Comparison of ENCODE assay signal across 8 cellular contexts in the genomic region with DNA sequence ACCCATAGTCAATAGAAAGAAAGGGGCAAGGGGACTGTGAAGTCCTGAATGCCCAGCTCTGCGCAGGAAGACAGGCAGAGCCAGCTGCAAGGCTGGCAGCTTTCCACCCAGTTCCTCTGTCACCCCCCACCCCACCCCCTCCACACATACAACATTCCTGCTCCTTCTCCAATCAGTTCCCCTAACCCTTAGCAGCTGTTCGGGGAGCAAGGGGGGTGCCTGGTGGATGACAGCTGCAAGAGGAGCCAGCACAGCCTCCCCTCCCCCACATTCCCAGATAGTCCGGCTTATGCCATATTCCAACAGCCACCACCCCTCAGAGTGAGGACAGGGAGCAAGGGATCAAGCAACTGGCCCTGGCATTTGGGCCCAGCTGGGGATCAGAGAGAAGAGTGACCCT. TPM values are rescaled to one million over a fixed set of nuclear protein-coding genes. Genes with fewer than 3 reads are reported as not detected.
DNase-seq lines count a peak whose midpoint lies in the region; ATAC-seq, FAIRE-seq and TF ChIP-seq lines count a peak whose summit lies in the region.
"Had no signal": no experiment of that assay in that cellular context is flagged by ENCODE, and none has a peak within 500 bp of the region (broad histone marks: within the 10 kb centered on the region; RNA-seq: fewer than 3 reads in every experiment).

No MANE protein-coding gene starts in this region.

- no peaks in the 10 kb centered on the region for H3K27me3 Mint-ChIP-seq in activated T-helper 2 cell treated with anti-CD3 and anti-CD28 coated beads, Interferon-gamma antibody, Interleukin-2, Interleukin-4, amounts not matched to agents 10 μg/mL and 5 μg/mL and 100 μg/mL, durations not matched to agents 14 hours and 24 hours and 36 hours (ENCODE audit: low read depth)

- H3K4me3 ChIP-seq in right cardiac atrium (ENCODE audit: low read length) (no peak overlapping the region), skin epidermis (no peak overlapping the region), kidney (ENCODE audit: low read length in 2 of 2) (no peak overlapping the region)

- FAIRE-seq in kidney (lab: Jason Lieb, UNC) = no peak

- peaks cover 62% of the 10 kb centered on the region for H3K4me1 Mint-ChIP-seq in activated T-helper 2 cell treated with anti-CD3 and anti-CD28 coated beads, Interferon-gamma antibody, Interleukin-2, Interleukin-4, amounts not matched to agents 10 μg/mL and 5 μg/mL and 100 μg/mL, durations not matched to agents 14 hours and 24 hours and 36 hours (ENCODE audit: low read depth)

- H3K9ac ChIP-seq in kidney (ENCODE audit: low read length in 2 of 2) = peak overlapping the region in 1 of 2 donors; percentile 55

- TF ChIP-seq CTCF in kidney (IDR thresholded peaks at IDR 0.05; ENCODE audit: borderline replicate concordance, extremely low read depth, insufficient read depth) = no peak

- H3K9me3 Mint-ChIP-seq in activated T-helper 2 cell treated with anti-CD3 and anti-CD28 coated beads, Interferon-gamma antibody, Interleukin-2, Interleukin-4, amounts not matched to agents 10 μg/mL and 5 μg/mL and 100 μg/mL, durations not matched to agents 14 hours and 24 hours and 36 hours = no peaks in the 10 kb centered on the region

- ATAC-seq in right cardiac atrium = peak; percentile 6 to 10
- ATAC-seq in GM19463 (IDR thresholded peaks at IDR 0.05; ENCODE audit: unreplicated experiment) = no peak

- H3K27ac ChIP-seq in right cardiac atrium (ENCODE audit: low read length) (peak overlapping the region; percentile 78), skin epidermis (peak overlapping the region in 19 of 21 experiments; percentile 9 to 83 (median 69)), kidney (ENCODE audit: low read depth in 2 of 2, low read length in 2 of 2) (peak overlapping the region in 1 of 2 donors; percentile 86)

- H3K36me3 ChIP-seq in kidney (ENCODE audit: control insufficient read depth in 1 of 2, insufficient read depth in 2 of 2, low read length in 2 of 2) = peaks cover 3 to 4% of the 10 kb centered on the region in 2 donors

- H3K9me3 ChIP-seq in right cardiac atrium (ENCODE audit: control insufficient read depth, low read length) (no peaks in the 10 kb centered on the region), kidney (ENCODE audit: control insufficient read depth in 1 of 2, low read length in 2 of 2) (no peaks in the 10 kb centered on the region)

- peak overlapping the region; percentile 84 for H3K27ac Mint-ChIP-seq in activated T-helper 2 cell treated with anti-CD3 and anti-CD28 coated beads, Interferon-gamma antibody, Interleukin-2, Interleukin-4, amounts not matched to agents 10 μg/mL and 5 μg/mL and 100 μg/mL, durations not matched to agents 14 hours and 24 hours and 36 hours

- 19% methylated on average over 3 of the region's 3 CpGs for WGBS in right cardiac atrium

- H3K4me3 Mint-ChIP-seq in activated T-helper 2 cell treated with anti-CD3 and anti-CD28 coated beads, Interferon-gamma antibody, Interleukin-2, Interleukin-4, amounts not matched to agents 10 μg/mL and 5 μg/mL and 100 μg/mL, durations not matched to agents 14 hours and 24 hours and 36 hours (ENCODE audit: low read depth) = peak overlapping the region; percentile 36

- H3K36me3 Mint-ChIP-seq in activated T-helper 2 cell treated with anti-CD3 and anti-CD28 coated beads, Interferon-gamma antibody, Interleukin-2, Interleukin-4, amounts not matched to agents 10 μg/mL and 5 μg/mL and 100 μg/mL, durations not matched to agents 14 hours and 24 hours and 36 hours (ENCODE audit: low read depth) = peaks cover 87% of the 10 kb centered on the region

- no peaks in the 10 kb centered on the region for H3K27me3 ChIP-seq in right cardiac atrium (ENCODE audit: control insufficient read depth, insufficient read depth)

- H3K4me1 ChIP-seq in right cardiac atrium (ENCODE audit: control insufficient read depth, insufficient read depth, low read length) (peaks cover 38% of the 10 kb centered on the region), kidney (ENCODE audit: control insufficient read depth in 1 of 2, insufficient read depth in 1 of 2, low read depth in 1 of 2, low read length in 2 of 2) (peaks cover 19 to 43% of the 10 kb centered on the region in 2 donors)

- intact Hi-C loops in activated T-helper 2 cell treated with anti-CD3 and anti-CD28 coated beads, Interferon-gamma antibody, Interleukin-2, Interleukin-4, amounts not matched to agents 10 μg/mL and 5 μg/mL and 100 μg/mL, durations not matched to agents 14 hours and 24 hours and 36 hours (cut with micrococcal nuclease) = no loop called here
- intact Hi-C loops in right cardiac atrium (cut with DNase I) (no loop called here), kidney (cut with DNase I) (no loop called here)

- DNase-seq in NCI-H1092 treated with DMSO at 0.1 percent for 48 hours (lab: John Stamatoyannopoulos, UW) (peak; percentile 76), right cardiac atrium (peak; percentile 47 to 79 (median 76)), kidney (no peak), SW480 (ENCODE audit: low spot score) (no peak)
- DNase-seq in activated T-helper 2 cell treated with anti-CD3 and anti-CD28 coated beads, Interferon-gamma antibody, Interleukin-2, Interleukin-4, amounts not matched to agents 10 μg/mL and 5 μg/mL and 100 μg/mL, durations not matched to agents 14 hours and 24 hours and 36 hours (ENCODE audit: low spot score) = no peak
- DNase-seq: kidney glomerular epithelial cell had no signal

RNA-seq across cellular contexts. Expression of a gene that starts 9.7 kb away (rescaled TPM):
- total RNA-seq in activated T-helper 2 cell treated with anti-CD3 and anti-CD28 coated beads, Interferon-gamma antibody, Interleukin-2, Interleukin-4, amounts not matched to agents 10 μg/mL and 5 μg/mL and 100 μg/mL, durations not matched to agents 14 hours and 24 hours and 36 hours = 211 and 216 TPM in 2 replicates
- total RNA-seq in right cardiac atrium (10 to 100 TPM; 56.6 to 75.7 (median 66.7) TPM), kidney (99.6 TPM)
- polyA plus RNA-seq in right cardiac atrium (34.9 TPM), kidney (ENCODE audit: insufficient read depth, low read depth, low replicate concordance) (32.3 TPM)

RNA-seq across cellular contexts. Expression of a gene that starts 27.2 kb away (rescaled TPM):
- not detected in 2 replicates for total RNA-seq in activated T-helper 2 cell treated with anti-CD3 and anti-CD28 coated beads, Interferon-gamma antibody, Interleukin-2, Interleukin-4, amounts not matched to agents 10 μg/mL and 5 μg/mL and 100 μg/mL, durations not matched to agents 14 hours and 24 hours and 36 hours
- total RNA-seq in right cardiac atrium (not detected), kidney (not detected)
- polyA plus RNA-seq in right cardiac atrium (not detected), kidney (ENCODE audit: insufficient read depth, low read depth, low replicate concordance) (0.32 TPM)

RNA-seq across cellular contexts. Expression of a gene that starts 34.5 kb away (rescaled TPM):
- 78.4 and 83.5 TPM in 2 replicates for total RNA-seq in activated T-helper 2 cell treated with anti-CD3 and anti-CD28 coated beads, Interferon-gamma antibody, Interleukin-2, Interleukin-4, amounts not matched to agents 10 μg/mL and 5 μg/mL and 100 μg/mL, durations not matched to agents 14 hours and 24 hours and 36 hours
- 10 to 100 TPM; 24.0 to 29.3 (median 28.8) TPM for total RNA-seq in right cardiac atrium
- polyA plus RNA-seq in right cardiac atrium = 20.0 TPM
- total RNA-seq in kidney = 57.4 TPM
- polyA plus RNA-seq in kidney (ENCODE audit: insufficient read depth, low read depth, low replicate concordance) = 19.8 TPM

RNA-seq across cellular contexts. Expression of a gene that starts 52.1 kb away (rescaled TPM):
- total RNA-seq in activated T-helper 2 cell treated with anti-CD3 and anti-CD28 coated beads, Interferon-gamma antibody, Interleukin-2, Interleukin-4, amounts not matched to agents 10 μg/mL and 5 μg/mL and 100 μg/mL, durations not matched to agents 14 hours and 24 hours and 36 hours = 227 and 239 TPM in 2 replicates
- 100 to 1,000 TPM in 1 of 4 donors, 10 to 100 TPM in 3; 82.0 to 112 (median 93.1) TPM for total RNA-seq in right cardiac atrium
- polyA plus RNA-seq in right cardiac atrium = 93.3 TPM
- 175 TPM for total RNA-seq in kidney
- polyA plus RNA-seq in kidney (ENCODE audit: insufficient read depth, low read depth, low replicate concordance) = 300 TPM

RNA-seq across cellular contexts. Expression of a gene that starts 57.5 kb away (rescaled TPM):
- 20.0 and 27.0 TPM in 2 replicates for total RNA-seq in activated T-helper 2 cell treated with anti-CD3 and anti-CD28 coated beads, Interferon-gamma antibody, Interleukin-2, Interleukin-4, amounts not matched to agents 10 μg/mL and 5 μg/mL and 100 μg/mL, durations not matched to agents 14 hours and 24 hours and 36 hours
- total RNA-seq in right cardiac atrium (10 to 100 TPM; 21.6 to 26.2 (median 22.5) TPM), kidney (40.8 TPM)
- polyA plus RNA-seq in right cardiac atrium (9.4 TPM), kidney (ENCODE audit: insufficient read depth, low read depth, low replicate concordance) (33.2 TPM)

Comparison
In these comparisons a context has a peak if more than half of its experiments do, and no peak if none do; other contexts are left out.
1. DNase-seq: peak in NCI-H1092 treated with DMSO at 0.1 percent for 48 hours (single experiment) and right cardiac atrium (3 of 3); none in activated T-helper 2 cell treated with anti-CD3 and anti-CD28 coated beads, Interferon-gamma antibody, Interleukin-2, Interleukin-4, amounts not matched to agents 10 μg/mL and 5 μg/mL and 100 μg/mL, durations not matched to agents 14 hours and 24 hours and 36 hours (single experiment), kidney (single experiment) and SW480 (single experiment).